ENCODE assay signal across 13 cellular contexts in the genomic region with DNA sequence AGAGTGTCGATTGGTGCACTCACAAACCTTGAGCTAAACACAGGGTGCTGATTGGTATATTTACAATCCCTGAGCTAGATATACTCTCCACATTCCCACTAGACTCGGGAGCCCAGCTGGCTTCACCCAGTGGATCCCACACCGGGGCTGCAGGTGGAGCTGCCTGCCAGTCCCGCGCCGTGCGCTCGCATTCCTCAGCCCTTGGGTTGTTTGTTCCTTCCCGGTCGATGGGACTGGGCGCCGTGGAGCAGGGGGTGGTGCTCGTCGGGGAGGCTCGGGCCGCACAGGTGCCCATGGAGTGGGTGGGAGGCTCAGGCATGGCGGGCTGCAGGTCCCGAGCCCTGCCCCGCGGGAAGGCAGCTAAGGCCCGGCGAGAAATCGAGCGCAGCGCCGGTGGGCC. TPM values are rescaled to one million over a fixed set of nuclear protein-coding genes. Genes with fewer than 3 reads are reported as not detected.
DNase-seq lines count a peak whose midpoint lies in the region; TF ChIP-seq lines count a peak whose summit lies in the region.
"Not testable (repeated sequence)": the region's sequence is repeated elsewhere in the genome, so short reads cannot be mapped to it uniquely, and the experiment has no call there.
"Had no signal": no experiment of that assay in that cellular context is flagged by ENCODE, and none has a peak within 500 bp of the region (broad histone marks: within the 10 kb centered on the region; RNA-seq: fewer than 3 reads in every experiment).

No MANE protein-coding gene starts in this region.

- H3K4me1 ChIP-seq in SJCRH30, result not testable (repeated sequence)

- not testable (repeated sequence) for H3K27me3 ChIP-seq in SJCRH30

- not testable (repeated sequence) for TF ChIP-seq CTCF in 22Rv1 (IDR thresholded peaks at IDR 0.05); VCaP (conservative IDR thresholded peaks at IDR 0.05); fibroblast of villous mesenchyme (IDR thresholded peaks at IDR 0.05; ENCODE audit: insufficient read depth, low read depth, low read length)

- DNase-seq in NCI-H1105 treated with DMSO at 0.1 percent for 48 hours (lab: John Stamatoyannopoulos, UW), result peak; percentile 18
- not testable (repeated sequence) for DNase-seq in SJCRH30; fibroblast of villous mesenchyme (ENCODE audit: low read depth)

- H3K36me3 ChIP-seq in SJCRH30, result peaks cover 19% of the 10 kb centered on the region

- H3K27ac ChIP-seq in 22Rv1, result peak overlapping the region; percentile 71
- not testable (repeated sequence) for H3K27ac ChIP-seq in SJCRH30
- peak overlapping the region; percentile 72; the same call in 1 of the 2 replicates for H3K27ac ChIP-seq in VCaP

- H3K9me3 ChIP-seq in SJCRH30 (replicated peaks), result not testable (repeated sequence)

- H3K4me3 ChIP-seq in SJCRH30, result peak overlapping the region; percentile 49
- H3K4me3 ChIP-seq in fibroblast of villous mesenchyme (ENCODE audit: low read depth, low read length), result peak overlapping the region; percentile 36

RNA-seq across cellular contexts. Expression of a gene that starts 12.7 kb away (rescaled TPM):
- total RNA-seq in SJCRH30 (2014; rRNA removed; shearing (Covaris generic)), result 35.0 and 36.8 TPM in 2 replicates
- total RNA-seq in fibroblast of villous mesenchyme, result 61.2 and 131 TPM in 2 replicates

RNA-seq across cellular contexts. Expression of a gene that starts 46.6 kb away (rescaled TPM):
- total RNA-seq in SJCRH30 (2014; rRNA removed; shearing (Covaris generic)), result not detected in 2 replicates
- 3.5 and 17.7 TPM in 2 replicates for total RNA-seq in fibroblast of villous mesenchyme
- total RNA-seq: A673; B cell; Calu3; CD4-positive, alpha-beta memory T cell; CD4-positive, alpha-beta T cell; CD4-positive, CD25-positive, alpha-beta regulatory T cell; CD8-positive, alpha-beta memory T cell; CD8-positive, alpha-beta T cell had no signal

RNA-seq across cellular contexts. Expression of a gene that starts 53.5 kb away (rescaled TPM):
- total RNA-seq in SJCRH30 (2014; rRNA removed; shearing (Covaris generic)), result not detected in 2 replicates
- total RNA-seq in fibroblast of villous mesenchyme, result 9.3 and 73.0 TPM in 2 replicates
- total RNA-seq: A673; B cell; Calu3; CD4-positive, alpha-beta T cell; CD4-positive, CD25-positive, alpha-beta regulatory T cell; CD8-positive, alpha-beta T cell had no signal

Comparison
In these comparisons a context has a peak if more than half of its experiments do, and no peak if none do; other contexts are left out.
1. RNA of a gene that starts 53.5 kb away (total RNA-seq): 9.3 to 73.0 TPM in fibroblast of villous mesenchyme; not detected in SJCRH30; every median in the first group is over 10 times any median in the second.